1 cellular context compared by ENCODE assay signal in genomic region chr11:66937334-66937733, GRCh38.
TF ChIP-seq lines count a peak whose summit lies in the region.

No MANE protein-coding gene starts in this region.

TF ChIP-seq in K562, 482 proteins besides CTCF, POLR2A, EP300 and RAD21:
- TF ChIP-seq MED1 (CRISPR knock-in tag; IDR thresholded peaks at IDR 0.05; ENCODE audit: borderline replicate concordance), result no peak
- peak; percentile 41; the same call in 1 of the 2 replicates for TF ChIP-seq ZNF384 (IDR thresholded peaks at IDR 0.05; ENCODE audit: low read depth, low read length)
- TF ChIP-seq TGIF2 (CRISPR knock-in tag; IDR thresholded peaks at IDR 0.05), result no peak
- TF ChIP-seq PRDM10 (IDR thresholded peaks at IDR 0.05; ENCODE audit: partially characterized antibody), result no peak
- TF ChIP-seq DPF2 (IDR thresholded peaks at IDR 0.05), result 0 out of 2 replicates have a peak, but pooled peaks have one; percentile 13
